ENCODE assay signal across 10 cellular contexts in genomic region chr2:54602736-54603322, GRCh38.
A peak's percentile ranks its signal among the peaks of the same experiment; 100 is the strongest.
DNase-seq lines count a peak whose midpoint lies in the region; ATAC-seq and TF ChIP-seq lines count a peak whose summit lies in the region.
"Had no signal": no experiment of that assay in that cellular context is flagged by ENCODE, and none has a peak within 500 bp of the region (broad histone marks: within the 10 kb centered on the region; RNA-seq: fewer than 3 reads in every experiment).

No MANE protein-coding gene starts in this region.

- no peak for TF ChIP-seq CTCF in dorsolateral prefrontal cortex (IDR thresholded peaks at IDR 0.05 in 54 of 56, conservative IDR thresholded peaks at IDR 0.05 in 2 of 56; ENCODE audit: low read depth in 1 of 56, partially characterized antibody in 56 of 56)
- no peak for TF ChIP-seq CTCF in uterus (IDR thresholded peaks at IDR 0.05)
- TF ChIP-seq CTCF in omental fat pad (IDR thresholded peaks at IDR 0.05) = no peak

- H3K27ac ChIP-seq in dorsolateral prefrontal cortex (peak overlapping the region in 48 of 59 donors; percentile 1 to 76 (median 54)), uterus (peak overlapping the region; percentile 17 to 52)

- no peaks in the 10 kb centered on the region for H3K9me3 Mint-ChIP-seq in activated naive CD4-positive, alpha-beta T cell treated with anti-CD3 and anti-CD28 coated beads, Interleukin-2, amount 50 U/mL, for 24 hours
- H3K9me3 Mint-ChIP-seq in natural killer cell treated with Interleukin-12 subunit alpha and Interleukin-12 subunit beta and Interleukin-15 and Interleukin-18, amount 100 ng/mL, for 72 hours = no peaks in the 10 kb centered on the region

- H3K27me3 Mint-ChIP-seq in activated naive CD4-positive, alpha-beta T cell treated with anti-CD3 and anti-CD28 coated beads, Interleukin-2, amount 50 U/mL, for 24 hours = no peaks in the 10 kb centered on the region
- H3K27me3 Mint-ChIP-seq in natural killer cell treated with Interleukin-12 subunit alpha and Interleukin-12 subunit beta and Interleukin-15 and Interleukin-18, amount 100 ng/mL, for 72 hours = no peaks in the 10 kb centered on the region

- no peak overlapping the region for H3K4me3 ChIP-seq in dorsolateral prefrontal cortex
- no peak overlapping the region for H3K4me3 ChIP-seq in uterus

- peak overlapping the region; percentile 30 for H3K4me3 Mint-ChIP-seq in activated naive CD4-positive, alpha-beta T cell treated with anti-CD3 and anti-CD28 coated beads, Interleukin-2, amount 50 U/mL, for 24 hours
- no peak overlapping the region for H3K4me3 Mint-ChIP-seq in natural killer cell treated with Interleukin-12 subunit alpha and Interleukin-12 subunit beta and Interleukin-15 and Interleukin-18, amount 100 ng/mL, for 72 hours

- peaks cover 0 to 4% of the 10 kb centered on the region in 2 donors for H3K4me1 ChIP-seq in uterus

- ATAC-seq in natural killer cell treated with Interleukin-12 subunit alpha and Interleukin-12 subunit beta and Interleukin-15 and Interleukin-18, amount 100 ng/mL, for 72 hours = no peak
- ATAC-seq in omental fat pad (ENCODE audit: low FRiP score) (no peak), GM18520 (IDR thresholded peaks at IDR 0.05; ENCODE audit: unreplicated experiment) (no peak)

- no peak for DNase-seq in activated naive CD4-positive, alpha-beta T cell (lab: John Stamatoyannopoulos, UW)
- DNase-seq in dorsolateral prefrontal cortex = no peak
- DNase-seq in natural killer cell treated with Interleukin-12 subunit alpha and Interleukin-12 subunit beta and Interleukin-15 and Interleukin-18, amount 100 ng/mL, for 72 hours (ENCODE audit: low spot score) = no peak
- no peak for DNase-seq in uterus
- DNase-seq in omental fat pad (ENCODE audit: low spot score) = no peak
- no peak for DNase-seq in hepatic stellate cell (ENCODE audit: low spot score)
- DNase-seq: midbrain, NCI-H774 had no signal

- H3K9me3 ChIP-seq in uterus = no peaks in the 10 kb centered on the region

- TF ChIP-seq POLR2A in uterus (IDR thresholded peaks at IDR 0.05) = no peak

- H3K27ac Mint-ChIP-seq in activated naive CD4-positive, alpha-beta T cell treated with anti-CD3 and anti-CD28 coated beads, Interleukin-2, amount 50 U/mL, for 24 hours = peak overlapping the region; percentile 99
- peak overlapping the region; percentile 1 to 84 for H3K27ac Mint-ChIP-seq in natural killer cell treated with Interleukin-12 subunit alpha and Interleukin-12 subunit beta and Interleukin-15 and Interleukin-18, amount 100 ng/mL, for 72 hours

- no peaks in the 10 kb centered on the region for H3K27me3 ChIP-seq in dorsolateral prefrontal cortex
- no peaks in the 10 kb centered on the region for H3K27me3 ChIP-seq in uterus

- peaks cover 7% of the 10 kb centered on the region for H3K36me3 Mint-ChIP-seq in activated naive CD4-positive, alpha-beta T cell treated with anti-CD3 and anti-CD28 coated beads, Interleukin-2, amount 50 U/mL, for 24 hours
- H3K36me3 Mint-ChIP-seq in natural killer cell treated with Interleukin-12 subunit alpha and Interleukin-12 subunit beta and Interleukin-15 and Interleukin-18, amount 100 ng/mL, for 72 hours = no peaks in the 10 kb centered on the region

- intact Hi-C loops in dorsolateral prefrontal cortex (cut with DNase I) = no loop called here
- intact Hi-C loops in uterus (cut with DNase I; ENCODE audit: low total_unique reads) = no loop called here

- peaks cover 95% of the 10 kb centered on the region for H3K4me1 Mint-ChIP-seq in activated naive CD4-positive, alpha-beta T cell treated with anti-CD3 and anti-CD28 coated beads, Interleukin-2, amount 50 U/mL, for 24 hours
- peaks cover 27 to 62% of the 10 kb centered on the region in 2 donors for H3K4me1 Mint-ChIP-seq in natural killer cell treated with Interleukin-12 subunit alpha and Interleukin-12 subunit beta and Interleukin-15 and Interleukin-18, amount 100 ng/mL, for 72 hours (ENCODE audit: low read depth in 2 of 2)

- no peaks in the 10 kb centered on the region for H3K36me3 ChIP-seq in uterus
